ENCODE assay signal across 17 cellular contexts in genomic region chr17:72142614-72143013, GRCh38. TPM values are rescaled to one million over a fixed set of nuclear protein-coding genes. Genes with fewer than 3 reads are reported as not detected.
DNase-seq lines count a peak whose midpoint lies in the region; ATAC-seq and TF ChIP-seq lines count a peak whose summit lies in the region.
"Had no signal": no experiment of that assay in that cellular context is flagged by ENCODE, and none has a peak within 500 bp of the region (broad histone marks: within the 10 kb centered on the region; RNA-seq: fewer than 3 reads in every experiment).

No MANE protein-coding gene starts in this region.

- H2AFZ ChIP-seq in mammary epithelial cell (ENCODE audit: low read depth, low read length) = no peak overlapping the region

- peaks cover 11% of the 10 kb centered on the region for H3K4me1 ChIP-seq in mammary epithelial cell (ENCODE audit: insufficient read depth, low read length)

- peak overlapping the region; percentile 42 for H3K27ac ChIP-seq in VCaP
- H3K27ac ChIP-seq in mammary epithelial cell (ENCODE audit: insufficient read depth, low read depth, low read length) = no peak overlapping the region

- 78% methylated on average over 2 of the region's 2 CpGs for WGBS in mammary epithelial cell (ENCODE audit: low coverage, missing lambda C conversion rate)

- dilution Hi-C loops in mammary epithelial cell (cut with HindIII; ENCODE audit: low sequenced_read_pairs) = loop anchor here (25.0 kb wide), 1 partner anchor 395 kb away; no protein-coding TSS in a partner anchor

- H3K4me2 ChIP-seq in mammary epithelial cell (ENCODE audit: insufficient read depth, low read depth, low read length) = no peak overlapping the region

- no peaks in the 10 kb centered on the region for H3K9me3 ChIP-seq in mammary epithelial cell (replicated peaks; ENCODE audit: insufficient read depth, low read length)

- H3K36me3 Mint-ChIP-seq in natural killer cell = no peaks in the 10 kb centered on the region
- H3K36me3 Mint-ChIP-seq: CD14-positive monocyte had no signal

- no peaks in the 10 kb centered on the region for H3K27me3 ChIP-seq in mammary epithelial cell (ENCODE audit: insufficient read depth, low read length)

- no TSS peak for BruUV-seq in mammary epithelial cell (replicated peaks; lab: Mats Ljungman, UMichigan)

- H3K9ac ChIP-seq in mammary epithelial cell (ENCODE audit: insufficient read depth, low read length) = no peak overlapping the region

- in situ Hi-C loops in mammary epithelial cell (cut with MboI; ENCODE audit: low sequenced_read_pairs in 2 of 2) = no loop called here

- no peak overlapping the region for H3K27ac Mint-ChIP-seq in natural killer cell
- H3K27ac Mint-ChIP-seq: CD14-positive monocyte had no signal

- no peak overlapping the region for H3K4me3 Mint-ChIP-seq in natural killer cell
- H3K4me3 Mint-ChIP-seq: CD14-positive monocyte had no signal

- H3K36me3 ChIP-seq in mammary epithelial cell (ENCODE audit: insufficient read depth, low read length) = no peaks in the 10 kb centered on the region

- no peak overlapping the region for H3K4me3 ChIP-seq in mammary epithelial cell (replicated peaks in 1 of 3; ENCODE audit: insufficient read depth in 1 of 3, low read depth in 2 of 3, low read length in 3 of 3)

- H3K4me1 Mint-ChIP-seq in natural killer cell = no peaks in the 10 kb centered on the region
- H3K4me1 Mint-ChIP-seq: CD14-positive monocyte had no signal

- H3K9me3 Mint-ChIP-seq in natural killer cell = peaks cover 6 to 12% of the 10 kb centered on the region in 2 donors

- no peaks in the 10 kb centered on the region for H4K20me1 ChIP-seq in mammary epithelial cell (ENCODE audit: insufficient read depth, low read length)

- no peak for TF ChIP-seq CTCF in VCaP (conservative IDR thresholded peaks at IDR 0.05)
- TF ChIP-seq CTCF in natural killer cell (IDR thresholded peaks at IDR 0.05) = no peak
- TF ChIP-seq CTCF in mammary epithelial cell (conservative IDR thresholded peaks at IDR 0.05 in 1 of 2, IDR thresholded peaks at IDR 0.05 in 1 of 2; ENCODE audit: extremely low read depth in 1 of 2, insufficient read depth in 1 of 2, low read depth in 1 of 2, low read length in 2 of 2) = no peak

- CTCF ChIA-PET in mammary epithelial cell (lab: Charles Lee; ENCODE audit: low non-redundant PET) = no interaction called here

- H3K27me3 Mint-ChIP-seq in natural killer cell (ENCODE audit: low read depth in 2 of 2) = peaks cover 0 to 3% of the 10 kb centered on the region in 2 donors

- no peaks in the 10 kb centered on the region for H3K79me2 ChIP-seq in mammary epithelial cell (ENCODE audit: insufficient read depth, low read length)

- ATAC-seq in natural killer cell = no peak

- intact Hi-C loops in natural killer cell (cut with micrococcal nuclease) (no loop called here), mammary epithelial cell (cut with micrococcal nuclease) (no loop called here)

- DNase-seq in NCI-H146 (lab: John Stamatoyannopoulos, UW) (peak; percentile 43), NCI-H146 treated with DMSO at 0.1 percent for 48 hours (lab: John Stamatoyannopoulos, UW; ENCODE audit: unreplicated experiment) (no peak), NCI-H510A treated with DMSO at 0.1 percent for 48 hours (lab: John Stamatoyannopoulos, UW) (peak; percentile 67), natural killer cell (no peak), GDM1 (lab: John Stamatoyannopoulos, UW) (no peak), COLO668 (lab: John Stamatoyannopoulos, UW; ENCODE audit: unreplicated experiment) (no peak), mammary epithelial cell (no peak)
- DNase-seq: 8988T, KBM-7, NCI-H187 treated with DMSO at 0.1 percent for 48 hours, NCI-H2227 treated with DMSO at 0.1 percent for 48 hours, NCI-H748 treated with DMSO at 0.1 percent for 48 hours, RPMI8226, SHP77 treated with DMSO at 0.1 percent for 48 hours, T-helper 1 cell had no signal

RNA-seq across cellular contexts. Expression of gene SOX9, which starts 21.8 kb away (rescaled TPM):
- total RNA-seq in natural killer cell (not detected), mammary epithelial cell (10 to 100 TPM; 77.4 to 81.9 TPM)
- 31.6 TPM for polyA plus RNA-seq in mammary epithelial cell
- 33.8 TPM for polyA minus RNA-seq in mammary epithelial cell
- polyA plus RNA-seq: CD14-positive monocyte had no signal

Comparison
In these comparisons a context has a peak if more than half of its experiments do, and no peak if none do; other contexts are left out.
1. DNase-seq: peak in NCI-H146 (single experiment) and NCI-H510A treated with DMSO at 0.1 percent for 48 hours (single experiment); none in NCI-H146 treated with DMSO at 0.1 percent for 48 hours (single experiment), natural killer cell (single experiment), GDM1 (single experiment), COLO668 (single experiment) and mammary epithelial cell (single experiment).
2. RNA of gene SOX9, which starts 21.8 kb away (total RNA-seq): 77.4 to 81.9 TPM in mammary epithelial cell; not detected in natural killer cell; every median in the first group is over 10 times any median in the second.